9 cellular contexts compared by ENCODE assay signal in the genomic region with DNA sequence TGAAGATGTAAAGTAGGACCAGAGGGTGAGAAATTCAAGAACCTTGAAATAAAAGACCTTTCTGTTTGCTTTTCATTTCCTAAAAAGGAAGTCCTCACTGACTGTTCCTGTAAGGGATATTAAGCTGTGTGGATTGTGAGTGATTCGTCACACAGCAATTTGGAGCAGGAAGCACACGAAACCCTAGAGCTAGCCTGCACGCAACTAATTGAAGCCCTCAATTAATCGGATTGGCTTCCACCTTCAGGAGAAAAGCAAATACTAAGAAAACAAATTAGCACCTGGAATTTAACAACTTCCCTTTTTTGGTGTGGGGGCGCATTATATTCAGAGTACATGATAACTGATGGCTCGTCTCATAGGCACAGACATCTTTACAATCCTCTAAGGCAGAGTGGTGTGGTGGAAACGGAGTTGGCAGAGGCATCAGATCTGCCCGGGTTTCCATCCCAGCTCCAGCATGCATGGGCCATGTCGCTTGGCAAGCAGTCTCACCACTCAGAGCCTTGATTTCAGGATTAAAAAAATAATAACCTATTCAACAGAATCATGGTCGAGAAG.
DNase-seq lines count a peak whose midpoint lies in the region; ATAC-seq, FAIRE-seq and TF ChIP-seq lines count a peak whose summit lies in the region.
"Had no signal": no experiment of that assay in that cellular context is flagged by ENCODE, and none has a peak within 500 bp of the region (broad histone marks: within the 10 kb centered on the region; RNA-seq: fewer than 3 reads in every experiment).

No MANE protein-coding gene starts in this region.

- in situ Hi-C loops in IMR-90 (cut with MboI; ENCODE audit: low sequenced_read_pairs) = loop anchor here (5.0 to 25.0 kb wide), 4 partner anchors 140 to 640 kb away; no protein-coding TSS in a partner anchor

- no peaks in the 10 kb centered on the region for H3K27me3 Mint-ChIP-seq in astrocyte (ENCODE audit: low read depth, unreplicated experiment)

- no peaks in the 10 kb centered on the region for H4K20me1 ChIP-seq in BLaER1 treated with 17β-estradiol and CSF1 and Interleukin-3, amounts not matched to agents 10 nM and 100 nM
- H4K20me1 ChIP-seq in IMR-90 (ENCODE audit: insufficient read depth, low read length) (no peaks in the 10 kb centered on the region), astrocyte (ENCODE audit: insufficient read depth, low read length) (no peaks in the 10 kb centered on the region)

- no peaks in the 10 kb centered on the region for H3K36me3 Mint-ChIP-seq in astrocyte (ENCODE audit: low read depth, unreplicated experiment)

- WGBS in IMR-90 (ENCODE audit: extremely low coverage in 2 of 2, insufficient read length in 1 of 2), 2 experiments = no CpG with 5 or more reads among the region's 10 CpGs

- 0 out of 22 replicates have a peak, but pooled peaks cover 0 to 4% (median 0%) of the 10 kb centered on the region in 11 experiments for H3K9me3 ChIP-seq in BLaER1 treated with 17β-estradiol and CSF1 and Interleukin-3, amounts not matched to agents 10 nM and 100 nM (replicated peaks in 1 of 11)
- H3K9me3 ChIP-seq in IMR-90 (ENCODE audit: control insufficient read depth, insufficient read depth, low read length) = no peaks in the 10 kb centered on the region
- no peaks in the 10 kb centered on the region for H3K9me3 ChIP-seq in astrocyte (ENCODE audit: insufficient read depth, low read depth, low read length)
- H3K9me3 ChIP-seq in lower lobe of right lung = no peaks in the 10 kb centered on the region

- peaks cover 6% of the 10 kb centered on the region; the same call in 1 of the 2 replicates for H3K9me1 ChIP-seq in IMR-90 (ENCODE audit: insufficient read depth, low read length)

- dilution Hi-C loops in IMR-90 (cut with HindIII; ENCODE audit: low sequenced_read_pairs, unreplicated experiment) = loop anchor here (25.0 kb wide), 1 partner anchor 140 kb away; no protein-coding TSS in a partner anchor

- H4K8ac ChIP-seq in IMR-90 (ENCODE audit: low read depth in 2 of 2, low read length in 2 of 2) = peak overlapping the region; percentile 97 to 98

- H3K27ac Mint-ChIP-seq in astrocyte (ENCODE audit: unreplicated experiment) = peak overlapping the region; percentile 96

- H3K56ac ChIP-seq in IMR-90 (ENCODE audit: extremely low read depth, insufficient read depth, low read length) = peak overlapping the region; percentile 89

- no TSS peak for BruUV-seq in IMR-90 (replicated peaks; lab: Mats Ljungman, UMichigan)

- TF ChIP-seq CTCF in IMR-90 (conservative IDR thresholded peaks at IDR 0.05; ENCODE audit: low read depth, low read length) (no peak), astrocyte (IDR thresholded peaks at IDR 0.05; ENCODE audit: insufficient read depth, low read depth, low read length) (no peak), lower lobe of right lung (IDR thresholded peaks at IDR 0.05) (no peak)

- no peak overlapping the region for H3K9ac ChIP-seq in BLaER1 treated with 17β-estradiol and CSF1 and Interleukin-3, amounts not matched to agents 10 nM and 100 nM
- H3K9ac ChIP-seq in IMR-90 (ENCODE audit: low read depth, low read length) = peak overlapping the region; percentile 72
- H3K9ac ChIP-seq in astrocyte (ENCODE audit: low read length) = peak overlapping the region; percentile 80

- H2BK20ac ChIP-seq in IMR-90 (ENCODE audit: low read depth, low read length) = peak overlapping the region; percentile 100

- intact Hi-C loops in IMR-90 (cut with micrococcal nuclease) = loop anchor here (1.0 kb wide), 5 partner anchors 116 to 640 kb away; no protein-coding TSS in a partner anchor
- intact Hi-C loops in lower lobe of right lung (cut with DNase I) = loop anchor here (5.0 kb wide), 1 partner anchor 185 kb away; no protein-coding TSS in a partner anchor
- intact Hi-C loops in left colon (cut with DNase I, micrococcal nuclease) = loop anchor here in 1 of 2 donors (5.0 kb wide), 2 partner anchors 130 to 195 kb away; no protein-coding TSS in a partner anchor
- intact Hi-C loops in posterior vena cava (cut with DNase I) = loop anchor here (5.0 to 10.0 kb wide), 3 partner anchors 135 to 637 kb away; no protein-coding TSS in a partner anchor

- peak; percentile 76 for ATAC-seq in IMR-90 (ENCODE audit: low read depth)
- peak; percentile 64 to 83 for ATAC-seq in lower lobe of right lung
- ATAC-seq in HG02884 (IDR thresholded peaks at IDR 0.05; ENCODE audit: unreplicated experiment) = no peak
- ATAC-seq in left colon = no peak

- peak; percentile 12; the same call in 1 of the 2 replicates for TF ChIP-seq RAD21 in IMR-90 (IDR thresholded peaks at IDR 0.05; ENCODE audit: low read length)

- peak overlapping the region; percentile 98; the same call in 1 of the 2 replicates for H3K23ac ChIP-seq in IMR-90 (ENCODE audit: low read depth, low read length)

- no peak overlapping the region for H2AK9ac ChIP-seq in IMR-90 (replicated peaks; ENCODE audit: low read depth, low read length, poor library complexity)

- H2AFZ ChIP-seq in IMR-90 (replicated peaks; ENCODE audit: low read length, poor library complexity) (peak overlapping the region; percentile 17), astrocyte (ENCODE audit: low read depth, low read length) (peak overlapping the region; percentile 4)

- H3K4me3 ChIP-seq in BLaER1 treated with 17β-estradiol and CSF1 and Interleukin-3, amounts not matched to agents 10 nM and 100 nM = no peak overlapping the region
- H3K4me3 ChIP-seq in IMR-90 (ENCODE audit: insufficient read depth, low read depth, low read length) = no peak overlapping the region
- no peak overlapping the region for H3K4me3 ChIP-seq in astrocyte (ENCODE audit: insufficient read depth, low read depth, low read length)
- H3K4me3 ChIP-seq in lower lobe of right lung = peak overlapping the region; percentile 35

- H3K27ac ChIP-seq in BLaER1 treated with 17β-estradiol and CSF1 and Interleukin-3, amounts not matched to agents 10 nM and 100 nM = no peak overlapping the region
- peak overlapping the region; percentile 87 for H3K27ac ChIP-seq in IMR-90 (ENCODE audit: insufficient read depth, low read length)
- H3K27ac ChIP-seq in astrocyte (ENCODE audit: low read depth, low read length) = peak overlapping the region; percentile 81
- H3K27ac ChIP-seq in lower lobe of right lung = peak overlapping the region; percentile 66

- POLR2A ChIA-PET in IMR-90 (lab: Charles Lee; ENCODE audit: unreplicated experiment) = interaction anchor here (0.6 to 0.7 kb wide), 3 partner anchors 9 to 556 kb away, joined by 3 to 4 read pairs (median 3); no protein-coding TSS in a partner anchor

- peak overlapping the region; percentile 6 to 49 (median 31); a peak in 20 of 22 replicates for H3K4me2 ChIP-seq in BLaER1 treated with 17β-estradiol and CSF1 and Interleukin-3, amounts not matched to agents 10 nM and 100 nM
- peak overlapping the region; percentile 60 for H3K4me2 ChIP-seq in IMR-90 (ENCODE audit: low read depth, low read length)
- H3K4me2 ChIP-seq in astrocyte (ENCODE audit: low read length) = peak overlapping the region; percentile 68

- H3K79me1 ChIP-seq in IMR-90 (ENCODE audit: low read depth in 1 of 2, low read length in 2 of 2) = peaks cover 0 to 5% of the 10 kb centered on the region in 2 experiments; a peak in 1 of 4 replicates

- peaks cover 0 to 4% (median 0%) of the 10 kb centered on the region in 11 experiments; a peak in 2 of 22 replicates for H3K27me3 ChIP-seq in BLaER1 treated with 17β-estradiol and CSF1 and Interleukin-3, amounts not matched to agents 10 nM and 100 nM
- H3K27me3 ChIP-seq in IMR-90 (ENCODE audit: control insufficient read depth, insufficient read depth, low read length) (no peaks in the 10 kb centered on the region), astrocyte (ENCODE audit: insufficient read depth, low read length) (no peaks in the 10 kb centered on the region), lower lobe of right lung (ENCODE audit: low read depth) (no peaks in the 10 kb centered on the region)

- H2AK5ac ChIP-seq in IMR-90 (ENCODE audit: low read depth, low read length) = peak overlapping the region; percentile 82

- H3K4me3 Mint-ChIP-seq in astrocyte (ENCODE audit: unreplicated experiment) = peak overlapping the region; percentile 65

- no peak for TF ChIP-seq POLR2A in IMR-90 (IDR thresholded peaks at IDR 0.05; ENCODE audit: low read depth, low read length)

- H3K4ac ChIP-seq in IMR-90 (ENCODE audit: low read depth, low read length) = peak overlapping the region; percentile 98

- peak overlapping the region; percentile 97 for H3K14ac ChIP-seq in IMR-90 (replicated peaks; ENCODE audit: low read depth, low read length)

- H3K79me2 ChIP-seq in astrocyte (ENCODE audit: insufficient read depth, low read length) = no peaks in the 10 kb centered on the region

- H2BK120ac ChIP-seq in IMR-90 (ENCODE audit: low read depth, low read length) = peak overlapping the region; percentile 100

- H3K36me3 ChIP-seq in BLaER1 treated with 17β-estradiol and CSF1 and Interleukin-3, amounts not matched to agents 10 nM and 100 nM = no peaks in the 10 kb centered on the region
- no peaks in the 10 kb centered on the region for H3K36me3 ChIP-seq in IMR-90 (ENCODE audit: control insufficient read depth, insufficient read depth, low read length)
- H3K36me3 ChIP-seq in astrocyte (ENCODE audit: insufficient read depth, low read length) = no peaks in the 10 kb centered on the region
- H3K36me3 ChIP-seq in lower lobe of right lung = no peaks in the 10 kb centered on the region

- peak overlapping the region; percentile 86 for H2BK5ac ChIP-seq in IMR-90 (ENCODE audit: low read depth, low read length, poor library complexity, severe bottlenecking)

- H3K4me1 Mint-ChIP-seq in astrocyte (ENCODE audit: low read depth, unreplicated experiment) = peaks cover 39% of the 10 kb centered on the region

- CTCF ChIA-PET in IMR-90 (lab: Yijun Ruan, JAX) = interaction anchor here (0.6 to 4.7 kb wide), 28 partner anchors 8 to 678 kb away, joined by 3 to 48 read pairs (median 4); no protein-coding TSS in a partner anchor

- peaks cover 8% of the 10 kb centered on the region for H3K9me3 Mint-ChIP-seq in astrocyte (ENCODE audit: unreplicated experiment)

- peak overlapping the region; percentile 88 for H4K5ac ChIP-seq in IMR-90 (ENCODE audit: low read depth, low read length)

- peak; percentile 90 for DNase-seq in IMR-90
- peak; percentile 93 for DNase-seq in astrocyte (ENCODE audit: low read depth)
- no peak for DNase-seq in lower lobe of right lung
- DNase-seq in SKM-1 treated with dmso at 0.1 percent for 144 hours (lab: John Stamatoyannopoulos, UW; ENCODE audit: unreplicated experiment) = no peak
- DNase-seq in left colon = no peak
- no peak for DNase-seq in posterior vena cava (ENCODE audit: low spot score)

- FAIRE-seq in astrocyte (lab: Jason Lieb, UNC) = peak; percentile 60
- FAIRE-seq: GM12891 had no signal

- peak overlapping the region; percentile 99 for H3K18ac ChIP-seq in IMR-90 (ENCODE audit: low read depth, low read length)

- H3K4me1 ChIP-seq in BLaER1 treated with 17β-estradiol and CSF1 and Interleukin-3, amounts not matched to agents 10 nM and 100 nM = peaks cover 11 to 56% (median 40%) of the 10 kb centered on the region in 10 experiments; a peak in 19 of 20 replicates
- H3K4me1 ChIP-seq in IMR-90 (ENCODE audit: control insufficient read depth, insufficient read depth, low read length) = peaks cover 14% of the 10 kb centered on the region
- H3K4me1 ChIP-seq in astrocyte (ENCODE audit: insufficient read depth, low read length) = peaks cover 46% of the 10 kb centered on the region
- peaks cover 32% of the 10 kb centered on the region for H3K4me1 ChIP-seq in lower lobe of right lung

- H4K91ac ChIP-seq in IMR-90 (ENCODE audit: insufficient read depth, low read depth, low read length) = peak overlapping the region; percentile 99

- peak overlapping the region; percentile 98; the same call in 2 of the 3 replicates for H2BK15ac ChIP-seq in IMR-90 (ENCODE audit: low read depth, low read length)

Comparison
In these comparisons a context has a peak if more than half of its experiments do, and no peak if none do; other contexts are left out.
1. H3K27ac ChIP-seq: peak in IMR-90 (single experiment), astrocyte (single experiment) and lower lobe of right lung (single experiment); none in BLaER1 treated with 17β-estradiol and CSF1 and Interleukin-3, amounts not matched to agents 10 nM and 100 nM (0 of 11).
2. H3K9ac ChIP-seq: peak in IMR-90 (single experiment) and astrocyte (single experiment); none in BLaER1 treated with 17β-estradiol and CSF1 and Interleukin-3, amounts not matched to agents 10 nM and 100 nM (0 of 11).
3. ATAC-seq: peak in IMR-90 (single experiment) and lower lobe of right lung (2 of 2); none in HG02884 (single experiment) and left colon (single experiment).
4. DNase-seq: peak in IMR-90 (single experiment) and astrocyte (single experiment); none in lower lobe of right lung (single experiment), SKM-1 treated with dmso at 0.1 percent for 144 hours (single experiment), left colon (0 of 2) and posterior vena cava (single experiment).
5. Peak in every context shown above with its lines, with median percentiles within 50 percentile points of each other: H3K4me2 ChIP-seq.